7 cellular contexts compared by ENCODE assay signal in the genomic region with DNA sequence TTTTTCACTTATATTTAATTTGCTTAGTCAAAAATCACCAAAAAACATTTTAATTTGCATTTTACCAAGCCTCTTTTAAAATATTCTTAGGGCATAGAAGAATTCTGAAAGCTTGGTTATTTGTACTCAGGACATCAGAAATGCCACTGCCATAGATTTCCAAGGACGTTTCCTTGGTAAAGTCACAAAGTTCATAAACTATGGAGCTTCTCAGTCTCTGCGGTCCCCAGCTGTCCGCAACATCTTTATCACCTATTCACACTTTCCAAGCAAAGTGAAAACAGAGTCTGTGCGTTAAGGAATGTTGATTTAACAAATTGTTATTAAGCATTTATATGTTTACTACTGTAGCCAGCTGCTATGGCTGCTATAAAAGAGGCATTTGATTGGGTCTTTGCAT. TPM values are rescaled to one million over a fixed set of nuclear protein-coding genes. Genes with fewer than 3 reads are reported as not detected.
"Had no signal": no experiment of that assay in that cellular context is flagged by ENCODE, and none has a peak within 500 bp of the region (broad histone marks: within the 10 kb centered on the region; RNA-seq: fewer than 3 reads in every experiment).

No MANE protein-coding gene starts in this region.

- DNase-seq: IMR-90, KBM-7, KG1 had no signal

- H3K4me3 ChIP-seq: K562 had no signal

- FAIRE-seq: HTR-8/SVneo, K562 had no signal

- H3K27ac ChIP-seq: HL-60 had no signal

- ATAC-seq: K562 had no signal

RNA-seq across cellular contexts. Expression of gene CADPS2, which starts 37.0 kb away (rescaled TPM):
- polyA plus RNA-seq: IgD-negative memory B cell had no signal
